In the genomic region with DNA sequence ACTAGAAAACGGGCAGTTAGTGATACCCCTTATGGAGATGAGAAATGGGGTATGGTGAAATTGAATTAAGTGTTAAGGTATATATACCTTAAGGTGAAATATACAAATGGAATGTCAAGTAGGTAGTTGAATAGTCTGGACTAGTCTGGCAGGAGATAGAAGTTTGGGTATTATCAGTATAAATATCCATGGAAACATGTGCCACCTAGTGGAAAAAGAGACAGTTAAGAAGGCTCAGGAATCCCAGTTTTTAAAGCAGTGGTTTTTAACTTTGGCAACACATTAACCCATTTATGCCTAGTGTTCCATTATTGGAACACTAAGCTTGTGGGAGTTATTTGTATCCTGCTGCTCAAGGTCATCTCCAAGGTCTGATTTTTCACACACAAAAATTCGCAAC, we compare ENCODE assay signal across 12 cellular contexts. TPM values are rescaled to one million over a fixed set of nuclear protein-coding genes. Genes with fewer than 3 reads are reported as not detected.
DNase-seq lines count a peak whose midpoint lies in the region; ATAC-seq, FAIRE-seq and TF ChIP-seq lines count a peak whose summit lies in the region.
"Had no signal": no experiment of that assay in that cellular context is flagged by ENCODE, and none has a peak within 500 bp of the region (broad histone marks: within the 10 kb centered on the region; RNA-seq: fewer than 3 reads in every experiment).

No MANE protein-coding gene starts in this region.

- H3K9me2 ChIP-seq in Karpas-422 (replicated peaks; ENCODE audit: insufficient read depth, low read length) = no peaks in the 10 kb centered on the region

- no peak for TF ChIP-seq POLR2A in GM12878 (IDR thresholded peaks at IDR 0.05; ENCODE audit: low read depth, low read length)

- BruUV-seq in GM12878 (replicated peaks; lab: Mats Ljungman, UMichigan) = no TSS peak

- no peaks in the 10 kb centered on the region for H3K79me2 ChIP-seq in GM12878 (ENCODE audit: control insufficient read depth, insufficient read depth, low read length)
- 0 out of 2 replicates have a peak, but pooled peaks cover 2% of the 10 kb centered on the region for H3K79me2 ChIP-seq in Karpas-422 (ENCODE audit: low read length)

- no peak overlapping the region for H3K4me3 ChIP-seq in GM12878
- no peak overlapping the region for H3K4me3 ChIP-seq in liver (ENCODE audit: low read depth in 1 of 3, low read length in 3 of 3)
- H3K4me3 ChIP-seq in Karpas-422 (ENCODE audit: low read length) = no peak overlapping the region

- no peak overlapping the region for H3K9ac ChIP-seq in GM12878 (ENCODE audit: control insufficient read depth, insufficient read depth, low read length)
- no peak overlapping the region for H3K9ac ChIP-seq in liver (ENCODE audit: low read depth in 1 of 2, low read length in 2 of 2)
- H3K9ac ChIP-seq in Karpas-422 (ENCODE audit: low read length) = no peak overlapping the region

- no peaks in the 10 kb centered on the region for H4K20me1 ChIP-seq in GM12878 (ENCODE audit: control insufficient read depth, insufficient read depth)
- H4K20me1 ChIP-seq in Karpas-422 (ENCODE audit: insufficient read depth, low read depth, low read length) = no peaks in the 10 kb centered on the region

- TF ChIP-seq RAD21 in GM12878 (IDR thresholded peaks at IDR 0.05; ENCODE audit: insufficient read depth, low read depth, low read length) = 0 out of 2 replicates have a peak, but pooled peaks have one; percentile 16
- TF ChIP-seq RAD21 in liver (IDR thresholded peaks at IDR 0.05) = peak; percentile 42 to 66

- no peak overlapping the region for H3K27ac ChIP-seq in C4-2B
- no peak overlapping the region for H3K27ac ChIP-seq in GM12878 (ENCODE audit: control insufficient read depth, insufficient read depth)
- no peak overlapping the region for H3K27ac ChIP-seq in liver (ENCODE audit: low read depth in 1 of 2, low read length in 2 of 2)
- H3K27ac ChIP-seq in Karpas-422 (ENCODE audit: low read length) = no peak overlapping the region

- H3K27me3 ChIP-seq in GM12878 (replicated peaks in 1 of 2; ENCODE audit: control insufficient read depth in 2 of 2, insufficient read depth in 2 of 2, low read length in 1 of 2) (no peaks in the 10 kb centered on the region), liver (ENCODE audit: control insufficient read depth in 4 of 4, insufficient read depth in 4 of 4, low read length in 3 of 4) (no peaks in the 10 kb centered on the region), Karpas-422 (ENCODE audit: low read length) (no peaks in the 10 kb centered on the region)

- H3K9me3 ChIP-seq in GM12878 (replicated peaks; ENCODE audit: control insufficient read depth, insufficient read depth, low read length) (no peaks in the 10 kb centered on the region), liver (ENCODE audit: control insufficient read depth in 4 of 4, low read length in 3 of 4) (no peaks in the 10 kb centered on the region), Karpas-422 (ENCODE audit: low read length) (no peaks in the 10 kb centered on the region)

- in situ Hi-C loops in GM12878 (cut with MboI) = no loop called here

- intact Hi-C loops in GM12878 (cut with micrococcal nuclease; ENCODE audit: unreplicated experiment) = no loop called here

- TF ChIP-seq CTCF in C4-2B (conservative IDR thresholded peaks at IDR 0.05) (peak; percentile 38), GM12878 (IDR thresholded peaks at IDR 0.05 in 2 of 3, conservative IDR thresholded peaks at IDR 0.05 in 1 of 3; ENCODE audit: control insufficient read depth in 2 of 3, extremely low read depth in 1 of 3, insufficient read depth in 1 of 3, low read depth in 3 of 3, low read length in 3 of 3) (no peak; a peak in 1 of 6 replicates), liver (IDR thresholded peaks at IDR 0.05; ENCODE audit: low read depth, low read length, missing input control) (no peak)

- SMC1A ChIA-PET in GM12878 (lab: Charles Lee; ENCODE audit: uncharacterized antibody, unreplicated experiment) = interaction anchor here (0.9 kb wide), 1 partner anchor 236 kb away, joined by 3 read pairs; a partner anchor contains a TSS

- 91% methylated on average over 2 of the region's 2 CpGs for WGBS in GM12878 (ENCODE audit: insufficient coverage, insufficient replicate concordance, low lambda C conversion rate, missing lambda C conversion rate)
- WGBS in liver = 97% methylated on average over 2 of the region's 2 CpGs

- FAIRE-seq in HTR-8/SVneo (lab: Jason Lieb, UNC) (no peak), GM12878 (lab: Jason Lieb, UNC) (no peak)

- RAD21 ChIA-PET in GM12878 (lab: Charles Lee; ENCODE audit: unreplicated experiment) = no interaction called here

- no peak for TF ChIP-seq EP300 in GM12878 (IDR thresholded peaks at IDR 0.05; ENCODE audit: borderline replicate concordance in 1 of 2, control insufficient read depth in 1 of 2, low read depth in 2 of 2, low read length in 2 of 2)

- no peak overlapping the region for H3K4me2 ChIP-seq in GM12878 (ENCODE audit: control insufficient read depth, insufficient read depth)
- H3K4me2 ChIP-seq in Karpas-422 (ENCODE audit: low read depth, low read length, poor library complexity, severe bottlenecking) = no peak overlapping the region

- POLR2A ChIA-PET in GM12878 (lab: Charles Lee) = no interaction called here

- H3K4me1 ChIP-seq in GM12878 (ENCODE audit: control insufficient read depth, insufficient read depth, low read length) = no peaks in the 10 kb centered on the region
- no peaks in the 10 kb centered on the region for H3K4me1 ChIP-seq in liver (ENCODE audit: control insufficient read depth in 4 of 4, insufficient read depth in 4 of 4, low read length in 3 of 4)
- H3K4me1 ChIP-seq in Karpas-422 (ENCODE audit: low read length) = no peaks in the 10 kb centered on the region

- CTCF ChIA-PET in GM12878 (lab: Yijun Ruan, JAX) = interaction anchor here (1.5 kb wide), 1 partner anchor 53 kb away, joined by 3 read pairs; no protein-coding TSS in a partner anchor

- ATAC-seq in GM12878 = no peak
- ATAC-seq: natural killer cell; stimulated activated naive CD8-positive, alpha-beta T cell treated with anti-CD3 and anti-CD28 coated beads, Interleukin-15, amount 100 ng/mL, for 72 hours had no signal

- H2AFZ ChIP-seq in GM12878 (ENCODE audit: control insufficient read depth, low read depth, low read length) = no peak overlapping the region
- H2AFZ ChIP-seq in Karpas-422 (ENCODE audit: low read length) = no peak overlapping the region

- H3K36me3 ChIP-seq in GM12878 (ENCODE audit: control insufficient read depth in 2 of 2, insufficient read depth in 2 of 2, low read length in 1 of 2) (peaks cover 1 to 11% of the 10 kb centered on the region in 2 experiments; a peak in 3 of 4 replicates), liver (ENCODE audit: control insufficient read depth in 4 of 4, insufficient read depth in 3 of 4, low read depth in 1 of 4, low read length in 3 of 4) (peaks cover 5 to 46% (median 26%) of the 10 kb centered on the region in 4 donors), Karpas-422 (ENCODE audit: insufficient read depth, low read length) (peaks cover 23% of the 10 kb centered on the region)

- peak; percentile 5 for DNase-seq in HTR-8/SVneo (ENCODE audit: insufficient read length, low spot score)
- DNase-seq in GM12878 (ENCODE audit: low read depth, low spot score) = no peak
- DNase-seq in NCI-H2081 treated with DMSO at 0.1 percent for 48 hours (lab: John Stamatoyannopoulos, UW) = no peak
- DNase-seq in activated gamma-delta T cell (lab: John Stamatoyannopoulos, UW) = no peak
- no peak for DNase-seq in Karpas-422
- no peak for DNase-seq in NCI-H2196 treated with DMSO at 0.1 percent for 48 hours (lab: John Stamatoyannopoulos, UW; ENCODE audit: unreplicated experiment)
- DNase-seq: activated CD8-positive, alpha-beta memory T cell treated with anti-CD3 and anti-CD28 coated beads, Interleukin-2, amount 50 U/mL, for 48 hours; natural killer cell; stimulated activated naive CD8-positive, alpha-beta T cell treated with anti-CD3 and anti-CD28 coated beads, Interleukin-15, amount 100 ng/mL, for 72 hours had no signal

TF ChIP-seq in liver, 16 proteins besides CTCF, POLR2A, EP300 and RAD21 (continues in another document):
- TF ChIP-seq HNF4G (IDR thresholded peaks at IDR 0.05) (no peak), HNF4A (conservative IDR thresholded peaks at IDR 0.05) (no peak), EGR1 (IDR thresholded peaks at IDR 0.05; ENCODE audit: low read depth in 2 of 2) (no peak)
- TF ChIP-seq, protein P1, sequence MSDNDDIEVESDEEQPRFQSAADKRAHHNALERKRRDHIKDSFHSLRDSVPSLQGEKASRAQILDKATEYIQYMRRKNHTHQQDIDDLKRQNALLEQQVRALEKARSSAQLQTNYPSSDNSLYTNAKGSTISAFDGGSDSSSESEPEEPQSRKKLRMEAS (IDR thresholded peaks at IDR 0.05) = no peak

RNA-seq across cellular contexts. Expression of a gene that starts 38.6 kb away (rescaled TPM):
- total RNA-seq in GM12878 (2013; cell fraction: nucleolus; rRNA removed) = not detected in 2 replicates
- total RNA-seq in GM12878 (2014; rRNA removed) (not detected in 2 replicates), GM12878 (2014; rRNA removed; fragmentation: Illumina TruSeq; extraction: Trizol) (not detected in 2 replicates), GM12878 (2021) (not detected in 2 replicates), liver (not detected)
- not detected for polyA plus RNA-seq in GM12878 (2011; ENCODE audit: low read depth)
- polyA plus RNA-seq in GM12878 (2011; rRNA removed) (not detected in 2 replicates), GM12878 (2014; fragmentation: Illumina TruSeq; extraction: Trizol) (not detected in 2 replicates), GM12878 (2014; fragmentation: Nextera tagmentation; extraction: Ambion mirVana) (not detected), GM12878 (2014; rRNA removed) (not detected in 2 replicates), GM12878 (2016; fragmentation: Nextera tagmentation; extraction: Ambion mirVana) (not detected), liver (not detected)
- not detected in 2 replicates for polyA plus RNA-seq in GM12878 (2011; cell fraction: cytosol; rRNA removed)
- 0.18 TPM in 1 of 2 replicates, not detected in the other for polyA plus RNA-seq in GM12878 (2011; cell fraction: nucleus; rRNA removed)
- polyA plus RNA-seq in GM12878 (2012) = not detected in 2 replicates
- 0.73 TPM in 1 of 2 replicates, not detected in the other for polyA minus RNA-seq in GM12878 (2011; rRNA and poly(A)+ RNA removed)
- not detected in 2 replicates for polyA minus RNA-seq in GM12878 (2011; cell fraction: cytosol; rRNA and poly(A)+ RNA removed)
- polyA minus RNA-seq in GM12878 (2011; cell fraction: nucleus; rRNA and poly(A)+ RNA removed) = 0.24 and 0.48 TPM in 2 replicates
- not detected in 2 replicates for total RNA-seq in Karpas-422 (2014; rRNA removed; shearing (Covaris generic); ENCODE audit: low replicate concordance)
- total RNA-seq: natural killer cell; T-helper 1 cell treated with Interleukin-12 subunit alpha and Interleukin-12 subunit beta and Interleukin-4 antibody, amounts not matched to agents 30 ng/mL and 1 ng/mL, for 36 hours had no signal
